Comparison of ENCODE assay signal across 24 cellular contexts in genomic region chr5:115384587-115385375, GRCh38.
A peak's percentile ranks its signal among the peaks of the same experiment; 100 is the strongest.
DNase-seq lines count a peak whose midpoint lies in the region; ATAC-seq, FAIRE-seq and TF ChIP-seq lines count a peak whose summit lies in the region.
"Had no signal": no experiment of that assay in that cellular context is flagged by ENCODE, and none has a peak within 500 bp of the region (broad histone marks: within the 10 kb centered on the region; RNA-seq: fewer than 3 reads in every experiment).

No MANE protein-coding gene starts in this region.

- peak overlapping the region; percentile 80 for H2AFZ ChIP-seq in GM23338
- H2AFZ ChIP-seq in K562 (ENCODE audit: low read depth, low read length): no peak overlapping the region

- BruUV-seq in K562 (replicated peaks; lab: Mats Ljungman, UMichigan): no TSS peak

- TF ChIP-seq POLR2A in K562 (conservative IDR thresholded peaks at IDR 0.05): no peak

- H3K4me3 Mint-ChIP-seq in GM23338: no peak overlapping the region
- H3K4me3 Mint-ChIP-seq in naive thymus-derived CD4-positive, alpha-beta T cell: no peak overlapping the region
- H3K4me3 Mint-ChIP-seq: B cell; CD4-positive, CD25-positive, alpha-beta regulatory T cell; CD8-positive, alpha-beta T cell had no signal

- TF ChIP-seq RAD21 in K562 (CRISPR knock-in tag; conservative IDR thresholded peaks at IDR 0.05 in 1 of 2, IDR thresholded peaks at IDR 0.05 in 1 of 2): no peak

- ATAC-seq in GM23338: no peak
- no peak for ATAC-seq in K562
- ATAC-seq in naive thymus-derived CD4-positive, alpha-beta T cell: no peak
- no peak for ATAC-seq in left lung
- ATAC-seq: CD8-positive, alpha-beta T cell had no signal

- no peaks in the 10 kb centered on the region for H3K36me3 Mint-ChIP-seq in GM23338 (ENCODE audit: low read depth)
- H3K36me3 Mint-ChIP-seq in naive thymus-derived CD4-positive, alpha-beta T cell: no peaks in the 10 kb centered on the region
- H3K36me3 Mint-ChIP-seq: CD4-positive, CD25-positive, alpha-beta regulatory T cell; CD8-positive, alpha-beta T cell had no signal

- no peaks in the 10 kb centered on the region for H3K27me3 Mint-ChIP-seq in GM23338 (ENCODE audit: insufficient read depth, low read depth, poor library complexity)
- H3K27me3 Mint-ChIP-seq in naive thymus-derived CD4-positive, alpha-beta T cell: peaks cover 0 to 2% (median 0%) of the 10 kb centered on the region in 5 donors
- H3K27me3 Mint-ChIP-seq: B cell had no signal

- DNase-seq in DMS53 (lab: John Stamatoyannopoulos, UW) (peak; percentile 33), DMS53 treated with DMSO at 0.1 percent for 48 hours (lab: John Stamatoyannopoulos, UW; ENCODE audit: unreplicated experiment) (no peak), GM23338 (ENCODE audit: low spot score) (no peak), K562 (ENCODE audit: extremely low read depth in 1 of 4, low spot score in 3 of 4) (peak in 2 of 4 experiments; percentile 7 to 14), iPS-NIHi7 (ENCODE audit: extremely low spot score) (peak; percentile 28), left lung (no peak)
- no peak for DNase-seq in activated CD8-positive, alpha-beta memory T cell treated with anti-CD3 and anti-CD28 coated beads, Interleukin-2, amount 50 U/mL, for 48 hours
- DNase-seq in naive thymus-derived CD4-positive, alpha-beta T cell: no peak
- DNase-seq: Caco-2; CD4-positive, CD25-positive, alpha-beta regulatory T cell; CD8-positive, alpha-beta T cell; DMS153; DMS79 treated with DMSO at 0.1 percent for 48 hours; GF-D8; GOT3; H7; HCEC 1CT had no signal

- no peak for FAIRE-seq in K562 (lab: Jason Lieb, UNC)
- FAIRE-seq: A204.1, GM12891, GM18507 had no signal

- TF ChIP-seq CTCF in GM23338 (conservative IDR thresholded peaks at IDR 0.05; ENCODE audit: low read depth in 2 of 2) (no peak), K562 (IDR thresholded peaks at IDR 0.05 in 2 of 3, conservative IDR thresholded peaks at IDR 0.05 in 1 of 3; ENCODE audit: insufficient read depth in 2 of 3, low read depth in 1 of 3, low read length in 3 of 3) (no peak), left lung (IDR thresholded peaks at IDR 0.05) (no peak)

- H3K9ac ChIP-seq in K562 (ENCODE audit: insufficient read depth in 1 of 2, low read depth in 2 of 2, low read length in 2 of 2): no peak overlapping the region
- H3K9ac ChIP-seq: BLaER1 had no signal

- H3K4me3 ChIP-seq in GM23338 (no peak overlapping the region), K562 (no peak overlapping the region), left lung (no peak overlapping the region)
- no peak overlapping the region for H3K4me3 ChIP-seq in naive thymus-derived CD4-positive, alpha-beta T cell (ENCODE audit: low read length)
- H3K4me3 ChIP-seq: BLaER1 had no signal

- H3K27me3 ChIP-seq in GM23338 (ENCODE audit: insufficient read depth): no peaks in the 10 kb centered on the region
- H3K27me3 ChIP-seq in K562 (ENCODE audit: control insufficient read depth in 2 of 2, insufficient read depth in 2 of 2, low read length in 2 of 2): peaks cover 0 to 3% of the 10 kb centered on the region in 2 experiments; a peak in 3 of 5 replicates
- H3K27me3 ChIP-seq in naive thymus-derived CD4-positive, alpha-beta T cell (ENCODE audit: control insufficient read depth in 2 of 2, insufficient read depth in 2 of 2, low read length in 2 of 2): no peaks in the 10 kb centered on the region
- no peaks in the 10 kb centered on the region for H3K27me3 ChIP-seq in left lung
- H3K27me3 ChIP-seq: BLaER1 had no signal

- H3K36me3 ChIP-seq in GM23338 (ENCODE audit: insufficient read depth) (no peaks in the 10 kb centered on the region), K562 (ENCODE audit: control insufficient read depth, insufficient read depth, low read length) (no peaks in the 10 kb centered on the region), left lung (no peaks in the 10 kb centered on the region)
- no peaks in the 10 kb centered on the region for H3K36me3 ChIP-seq in naive thymus-derived CD4-positive, alpha-beta T cell (ENCODE audit: control insufficient read depth in 2 of 3, insufficient read depth in 3 of 3, low read length in 3 of 3)
- H3K36me3 ChIP-seq: BLaER1 had no signal

- H3K27ac ChIP-seq in GM23338 (ENCODE audit: low read depth) (no peak overlapping the region), K562 (ENCODE audit: extremely low read depth, low read depth, low read length) (no peak overlapping the region), left lung (no peak overlapping the region)
- no peak overlapping the region for H3K27ac ChIP-seq in naive thymus-derived CD4-positive, alpha-beta T cell (ENCODE audit: low read depth, low read length)
- H3K27ac ChIP-seq: 22Rv1, BLaER1, C4-2B had no signal

- H3K9me3 ChIP-seq in K562 (replicated peaks; ENCODE audit: control insufficient read depth, insufficient read depth, low read depth, low read length) (no peaks in the 10 kb centered on the region), left lung (no peaks in the 10 kb centered on the region)
- no peaks in the 10 kb centered on the region for H3K9me3 ChIP-seq in naive thymus-derived CD4-positive, alpha-beta T cell (ENCODE audit: control insufficient read depth in 2 of 3, low read length in 3 of 3)
- H3K9me3 ChIP-seq: BLaER1, Caco-2 had no signal

- H3K9me1 ChIP-seq in K562 (ENCODE audit: control insufficient read depth, insufficient read depth, low read length): no peaks in the 10 kb centered on the region

- no peak for TF ChIP-seq EP300 in K562 (IDR thresholded peaks at IDR 0.05; ENCODE audit: low read length)

- no peaks in the 10 kb centered on the region for H3F3A ChIP-seq in GM23338 (replicated peaks; ENCODE audit: low read depth)

- POLR2A ChIA-PET in K562 (lab: Yijun Ruan, JAX): interaction anchor here (0.7 to 1.2 kb wide), 2 partner anchors 10 to 32 kb away, joined by 3 to 4 read pairs; no protein-coding TSS in a partner anchor
- POLR2A ChIA-PET in naive thymus-derived CD4-positive, alpha-beta T cell (lab: Charles Lee): no interaction called here

- WGBS in K562 (ENCODE audit: insufficient coverage, low coverage, missing lambda C conversion rate): 0% methylated on average over 1 of the region's 1 CpG

- H3K79me2 ChIP-seq in GM23338 (replicated peaks; ENCODE audit: insufficient read depth): no peaks in the 10 kb centered on the region
- no peaks in the 10 kb centered on the region for H3K79me2 ChIP-seq in K562 (ENCODE audit: control insufficient read depth, insufficient read depth, low read length)

- intact Hi-C loops in K562 (cut with micrococcal nuclease) (loop anchor here (10.0 kb wide), 1 partner anchor 190 kb away; no protein-coding TSS in a partner anchor), left lung (cut with DNase I) (no loop called here)
- intact Hi-C loops in naive thymus-derived CD4-positive, alpha-beta T cell (cut with micrococcal nuclease): loop anchor here in 1 of 2 donors (5.0 to 10.0 kb wide), 2 partner anchors 190 to 278 kb away; no protein-coding TSS in a partner anchor

- H3K4me2 ChIP-seq in GM23338 (no peak overlapping the region), K562 (ENCODE audit: insufficient read depth, low read length) (no peak overlapping the region)
- H3K4me2 ChIP-seq: BLaER1 had no signal

- H3K4me1 Mint-ChIP-seq in GM23338: peaks cover 3% of the 10 kb centered on the region; the same call in 2 of the 3 replicates
- peaks cover 0 to 3% (median 0%) of the 10 kb centered on the region in 7 donors for H3K4me1 Mint-ChIP-seq in naive thymus-derived CD4-positive, alpha-beta T cell
- H3K4me1 Mint-ChIP-seq: B cell had no signal

- no peaks in the 10 kb centered on the region for H3K9me3 Mint-ChIP-seq in GM23338
- no peaks in the 10 kb centered on the region for H3K9me3 Mint-ChIP-seq in naive thymus-derived CD4-positive, alpha-beta T cell
- H3K9me3 Mint-ChIP-seq: CD4-positive, CD25-positive, alpha-beta regulatory T cell; CD8-positive, alpha-beta T cell had no signal

- no peaks in the 10 kb centered on the region for H3K9me2 ChIP-seq in GM23338 (ENCODE audit: insufficient read depth)

- H3K27ac Mint-ChIP-seq in GM23338: no peak overlapping the region
- H3K27ac Mint-ChIP-seq in naive thymus-derived CD4-positive, alpha-beta T cell: no peak overlapping the region
- H3K27ac Mint-ChIP-seq: B cell; CD4-positive, CD25-positive, alpha-beta regulatory T cell; CD8-positive, alpha-beta T cell had no signal

- H4K20me1 ChIP-seq in GM23338 (replicated peaks; ENCODE audit: insufficient read depth): no peaks in the 10 kb centered on the region
- H4K20me1 ChIP-seq in K562 (replicated peaks; ENCODE audit: control insufficient read depth, insufficient read depth, low read length): no peaks in the 10 kb centered on the region
- H4K20me1 ChIP-seq: BLaER1 had no signal

- H3K4me1 ChIP-seq in GM23338 (ENCODE audit: insufficient read depth) (peaks cover 3% of the 10 kb centered on the region; the same call in 1 of the 2 replicates), K562 (replicated peaks in 1 of 2; ENCODE audit: control insufficient read depth in 2 of 2, insufficient read depth in 2 of 2, low read length in 2 of 2) (no peaks in the 10 kb centered on the region; a peak in 1 of 5 replicates), left lung (no peaks in the 10 kb centered on the region)
- no peaks in the 10 kb centered on the region for H3K4me1 ChIP-seq in naive thymus-derived CD4-positive, alpha-beta T cell (ENCODE audit: control insufficient read depth in 2 of 2, insufficient read depth in 2 of 2, low read length in 2 of 2)
- H3K4me1 ChIP-seq: BLaER1, Caco-2 had no signal

- CTCF ChIA-PET in K562 (lab: Yijun Ruan, JAX; ENCODE audit: low intra/inter-chr PET ratio): no interaction called here
- CTCF ChIA-PET in naive thymus-derived CD4-positive, alpha-beta T cell (lab: Charles Lee): no interaction called here

- in situ Hi-C loops in K562 (cut with MboI): no loop called here

TF ChIP-seq in GM23338, 12 proteins besides CTCF, POLR2A, EP300 and RAD21 (continues in another document):
- TF ChIP-seq JUNB (IDR thresholded peaks at IDR 0.05; ENCODE audit: unreplicated experiment): no peak
- no peak for TF ChIP-seq ZNF331 (CRISPR knock-in tag; IDR thresholded peaks at IDR 0.05; ENCODE audit: low read depth)
- TF ChIP-seq CREB1 (CRISPR knock-in tag; IDR thresholded peaks at IDR 0.05; ENCODE audit: low read depth): no peak
- no peak for TF ChIP-seq STAT1 (IDR thresholded peaks at IDR 0.05; ENCODE audit: unreplicated experiment)
- TF ChIP-seq EZH2 (IDR thresholded peaks at IDR 0.05; ENCODE audit: low read depth, unreplicated experiment): no peak

TF ChIP-seq in K562, 482 proteins besides CTCF, POLR2A, EP300 and RAD21 (continues in another document):
- TF ChIP-seq ZFP30 (CRISPR knock-in tag; IDR thresholded peaks at IDR 0.05; ENCODE audit: borderline replicate concordance) (no peak), HNRNPUL1 (IDR thresholded peaks at IDR 0.05; ENCODE audit: low read length) (no peak), SMAD4 (CRISPR knock-in tag; conservative IDR thresholded peaks at IDR 0.05) (0 out of 2 replicates have a peak, but pooled peaks have one; percentile 31)

Comparison
In these comparisons a context has a peak if more than half of its experiments do, and no peak if none do; other contexts are left out.
1. DNase-seq: peak in DMS53 (single experiment) and iPS-NIHi7 (single experiment); none in DMS53 treated with DMSO at 0.1 percent for 48 hours (single experiment), GM23338 (single experiment), activated CD8-positive, alpha-beta memory T cell treated with anti-CD3 and anti-CD28 coated beads, Interleukin-2, amount 50 U/mL, for 48 hours (single experiment), naive thymus-derived CD4-positive, alpha-beta T cell (0 of 9) and left lung (0 of 2).